1 cellular context compared by ENCODE assay signal in the genomic region with DNA sequence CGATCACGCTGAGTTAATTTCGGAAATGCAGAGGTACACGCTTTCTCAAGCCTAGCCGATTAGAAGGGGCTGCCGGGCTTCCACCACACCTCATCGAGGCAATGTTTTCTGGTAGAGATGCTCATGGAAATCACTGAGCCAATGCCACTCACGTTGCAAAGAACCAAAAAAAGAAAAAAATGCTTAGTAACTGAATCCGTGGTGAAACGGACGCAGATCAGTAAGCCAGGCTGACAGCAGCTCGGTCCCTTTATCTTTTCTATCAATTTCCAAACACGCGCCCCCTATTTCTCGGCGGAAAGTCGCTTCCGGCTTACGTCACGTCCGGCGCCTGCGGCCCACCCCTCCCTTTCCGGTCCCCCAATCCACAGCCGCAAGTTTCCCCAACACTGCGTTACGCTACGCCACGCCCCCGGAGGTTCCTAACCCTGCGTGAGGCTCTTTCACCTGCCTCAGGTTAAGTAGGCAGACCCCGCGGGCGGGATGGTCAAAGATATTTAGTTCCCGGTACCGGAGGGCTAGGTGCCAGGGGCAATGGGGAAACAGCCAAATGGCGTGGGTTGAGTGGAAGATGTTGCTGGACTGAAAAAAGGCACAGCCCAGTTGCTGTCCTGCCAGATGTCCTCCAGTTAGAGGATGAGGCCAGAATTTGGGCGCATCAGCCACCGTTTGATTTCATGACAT.
A peak's percentile ranks its signal among the peaks of the same experiment; 100 is the strongest.
TF ChIP-seq lines count a peak whose summit lies in the region.

A gene with protein sequence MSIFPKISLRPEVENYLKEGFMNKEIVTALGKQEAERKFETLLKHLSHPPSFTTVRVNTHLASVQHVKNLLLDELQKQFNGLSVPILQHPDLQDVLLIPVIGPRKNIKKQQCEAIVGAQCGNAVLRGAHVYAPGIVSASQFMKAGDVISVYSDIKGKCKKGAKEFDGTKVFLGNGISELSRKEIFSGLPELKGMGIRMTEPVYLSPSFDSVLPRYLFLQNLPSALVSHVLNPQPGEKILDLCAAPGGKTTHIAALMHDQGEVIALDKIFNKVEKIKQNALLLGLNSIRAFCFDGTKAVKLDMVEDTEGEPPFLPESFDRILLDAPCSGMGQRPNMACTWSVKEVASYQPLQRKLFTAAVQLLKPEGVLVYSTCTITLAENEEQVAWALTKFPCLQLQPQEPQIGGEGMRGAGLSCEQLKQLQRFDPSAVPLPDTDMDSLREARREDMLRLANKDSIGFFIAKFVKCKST (minus strand): TSS at position 264 of the 684 bp plus-strand sequence. CDS start 384 bp downstream, outside the sequence.

TF ChIP-seq in K562, 482 proteins besides CTCF, POLR2A, EP300 and RAD21 (continued from another document and continues in another):
- TF ChIP-seq, protein P1, sequence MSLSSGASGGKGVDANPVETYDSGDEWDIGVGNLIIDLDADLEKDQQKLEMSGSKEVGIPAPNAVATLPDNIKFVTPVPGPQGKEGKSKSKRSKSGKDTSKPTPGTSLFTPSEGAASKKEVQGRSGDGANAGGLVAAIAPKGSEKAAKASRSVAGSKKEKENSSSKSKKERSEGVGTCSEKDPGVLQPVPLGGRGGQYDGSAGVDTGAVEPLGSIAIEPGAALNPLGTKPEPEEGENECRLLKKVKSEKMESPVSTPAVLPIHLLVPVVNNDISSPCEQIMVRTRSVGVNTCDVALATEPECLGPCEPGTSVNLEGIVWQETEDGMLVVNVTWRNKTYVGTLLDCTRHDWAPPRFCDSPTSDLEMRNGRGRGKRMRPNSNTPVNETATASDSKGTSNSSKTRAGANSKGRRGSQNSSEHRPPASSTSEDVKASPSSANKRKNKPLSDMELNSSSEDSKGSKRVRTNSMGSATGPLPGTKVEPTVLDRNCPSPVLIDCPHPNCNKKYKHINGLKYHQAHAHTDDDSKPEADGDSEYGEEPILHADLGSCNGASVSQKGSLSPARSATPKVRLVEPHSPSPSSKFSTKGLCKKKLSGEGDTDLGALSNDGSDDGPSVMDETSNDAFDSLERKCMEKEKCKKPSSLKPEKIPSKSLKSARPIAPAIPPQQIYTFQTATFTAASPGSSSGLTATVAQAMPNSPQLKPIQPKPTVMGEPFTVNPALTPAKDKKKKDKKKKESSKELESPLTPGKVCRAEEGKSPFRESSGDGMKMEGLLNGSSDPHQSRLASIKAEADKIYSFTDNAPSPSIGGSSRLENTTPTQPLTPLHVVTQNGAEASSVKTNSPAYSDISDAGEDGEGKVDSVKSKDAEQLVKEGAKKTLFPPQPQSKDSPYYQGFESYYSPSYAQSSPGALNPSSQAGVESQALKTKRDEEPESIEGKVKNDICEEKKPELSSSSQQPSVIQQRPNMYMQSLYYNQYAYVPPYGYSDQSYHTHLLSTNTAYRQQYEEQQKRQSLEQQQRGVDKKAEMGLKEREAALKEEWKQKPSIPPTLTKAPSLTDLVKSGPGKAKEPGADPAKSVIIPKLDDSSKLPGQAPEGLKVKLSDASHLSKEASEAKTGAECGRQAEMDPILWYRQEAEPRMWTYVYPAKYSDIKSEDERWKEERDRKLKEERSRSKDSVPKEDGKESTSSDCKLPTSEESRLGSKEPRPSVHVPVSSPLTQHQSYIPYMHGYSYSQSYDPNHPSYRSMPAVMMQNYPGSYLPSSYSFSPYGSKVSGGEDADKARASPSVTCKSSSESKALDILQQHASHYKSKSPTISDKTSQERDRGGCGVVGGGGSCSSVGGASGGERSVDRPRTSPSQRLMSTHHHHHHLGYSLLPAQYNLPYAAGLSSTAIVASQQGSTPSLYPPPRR (CRISPR knock-in tag; IDR thresholded peaks at IDR 0.05; ENCODE audit: borderline replicate concordance) = no peak
- TF ChIP-seq, protein P2, sequence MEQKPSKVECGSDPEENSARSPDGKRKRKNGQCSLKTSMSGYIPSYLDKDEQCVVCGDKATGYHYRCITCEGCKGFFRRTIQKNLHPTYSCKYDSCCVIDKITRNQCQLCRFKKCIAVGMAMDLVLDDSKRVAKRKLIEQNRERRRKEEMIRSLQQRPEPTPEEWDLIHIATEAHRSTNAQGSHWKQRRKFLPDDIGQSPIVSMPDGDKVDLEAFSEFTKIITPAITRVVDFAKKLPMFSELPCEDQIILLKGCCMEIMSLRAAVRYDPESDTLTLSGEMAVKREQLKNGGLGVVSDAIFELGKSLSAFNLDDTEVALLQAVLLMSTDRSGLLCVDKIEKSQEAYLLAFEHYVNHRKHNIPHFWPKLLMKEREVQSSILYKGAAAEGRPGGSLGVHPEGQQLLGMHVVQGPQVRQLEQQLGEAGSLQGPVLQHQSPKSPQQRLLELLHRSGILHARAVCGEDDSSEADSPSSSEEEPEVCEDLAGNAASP (IDR thresholded peaks at IDR 0.05) = no peak
- TF ChIP-seq, protein P3, sequence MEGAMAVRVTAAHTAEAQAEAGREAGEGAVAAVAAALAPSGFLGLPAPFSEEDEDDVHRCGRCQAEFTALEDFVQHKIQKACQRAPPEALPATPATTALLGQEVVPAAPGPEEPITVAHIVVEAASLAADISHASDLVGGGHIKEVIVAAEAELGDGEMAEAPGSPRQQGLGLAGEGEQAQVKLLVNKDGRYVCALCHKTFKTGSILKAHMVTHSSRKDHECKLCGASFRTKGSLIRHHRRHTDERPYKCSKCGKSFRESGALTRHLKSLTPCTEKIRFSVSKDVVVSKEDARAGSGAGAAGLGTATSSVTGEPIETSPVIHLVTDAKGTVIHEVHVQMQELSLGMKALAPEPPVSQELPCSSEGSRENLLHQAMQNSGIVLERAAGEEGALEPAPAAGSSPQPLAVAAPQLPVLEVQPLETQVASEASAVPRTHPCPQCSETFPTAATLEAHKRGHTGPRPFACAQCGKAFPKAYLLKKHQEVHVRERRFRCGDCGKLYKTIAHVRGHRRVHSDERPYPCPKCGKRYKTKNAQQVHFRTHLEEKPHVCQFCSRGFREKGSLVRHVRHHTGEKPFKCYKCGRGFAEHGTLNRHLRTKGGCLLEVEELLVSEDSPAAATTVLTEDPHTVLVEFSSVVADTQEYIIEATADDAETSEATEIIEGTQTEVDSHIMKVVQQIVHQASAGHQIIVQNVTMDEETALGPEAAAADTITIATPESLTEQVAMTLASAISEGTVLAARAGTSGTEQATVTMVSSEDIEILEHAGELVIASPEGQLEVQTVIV (CRISPR knock-in tag; IDR thresholded peaks at IDR 0.05; ENCODE audit: borderline replicate concordance) = no peak
- TF ChIP-seq ZNF431 (CRISPR knock-in tag; IDR thresholded peaks at IDR 0.05) (no peak), POLR3G (IDR thresholded peaks at IDR 0.05; ENCODE audit: extremely low read depth, insufficient read length, insufficient replicate concordance) (no peak), ZNF239 (CRISPR knock-in tag; IDR thresholded peaks at IDR 0.05) (no peak), MYC (IDR thresholded peaks at IDR 0.05; ENCODE audit: low read depth, low read length) (peak; percentile 97), MYC (CRISPR knock-in tag; IDR thresholded peaks at IDR 0.05; ENCODE audit: borderline replicate concordance, low read depth) (no peak), IFI16 (CRISPR knock-in tag; IDR thresholded peaks at IDR 0.05) (no peak), HDAC3 (IDR thresholded peaks at IDR 0.05; ENCODE audit: borderline replicate concordance, partially characterized antibody) (no peak), HMGN3 (IDR thresholded peaks at IDR 0.05; ENCODE audit: borderline replicate concordance, extremely low read depth, insufficient read length, low read depth, low read length) (peak; percentile 68), NCOA2 (IDR thresholded peaks at IDR 0.05; ENCODE audit: partially characterized antibody in 2 of 2) (no peak), ZNF174 (CRISPR knock-in tag; IDR thresholded peaks at IDR 0.05) (no peak), MCM7 (IDR thresholded peaks at IDR 0.05) (no peak), MCM5 (IDR thresholded peaks at IDR 0.05; ENCODE audit: low read depth) (no peak), ETV6 (IDR thresholded peaks at IDR 0.05; ENCODE audit: borderline replicate concordance in 1 of 2, low read depth in 2 of 2, low read length in 1 of 2) (no peak), ETV6 (CRISPR knock-in tag; IDR thresholded peaks at IDR 0.05; ENCODE audit: borderline replicate concordance) (no peak), ZNF274 (IDR thresholded peaks at IDR 0.05; ENCODE audit: borderline replicate concordance, low read depth, low read length) (no peak)
- TF ChIP-seq, protein P4, sequence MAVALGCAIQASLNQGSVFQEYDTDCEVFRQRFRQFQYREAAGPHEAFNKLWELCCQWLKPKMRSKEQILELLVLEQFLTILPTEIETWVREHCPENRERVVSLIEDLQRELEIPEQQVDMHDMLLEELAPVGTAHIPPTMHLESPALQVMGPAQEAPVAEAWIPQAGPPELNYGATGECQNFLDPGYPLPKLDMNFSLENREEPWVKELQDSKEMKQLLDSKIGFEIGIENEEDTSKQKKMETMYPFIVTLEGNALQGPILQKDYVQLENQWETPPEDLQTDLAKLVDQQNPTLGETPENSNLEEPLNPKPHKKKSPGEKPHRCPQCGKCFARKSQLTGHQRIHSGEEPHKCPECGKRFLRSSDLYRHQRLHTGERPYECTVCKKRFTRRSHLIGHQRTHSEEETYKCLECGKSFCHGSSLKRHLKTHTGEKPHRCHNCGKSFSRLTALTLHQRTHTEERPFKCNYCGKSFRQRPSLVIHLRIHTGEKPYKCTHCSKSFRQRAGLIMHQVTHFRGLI (CRISPR knock-in tag; IDR thresholded peaks at IDR 0.05) = no peak
- TF ChIP-seq, protein P5, sequence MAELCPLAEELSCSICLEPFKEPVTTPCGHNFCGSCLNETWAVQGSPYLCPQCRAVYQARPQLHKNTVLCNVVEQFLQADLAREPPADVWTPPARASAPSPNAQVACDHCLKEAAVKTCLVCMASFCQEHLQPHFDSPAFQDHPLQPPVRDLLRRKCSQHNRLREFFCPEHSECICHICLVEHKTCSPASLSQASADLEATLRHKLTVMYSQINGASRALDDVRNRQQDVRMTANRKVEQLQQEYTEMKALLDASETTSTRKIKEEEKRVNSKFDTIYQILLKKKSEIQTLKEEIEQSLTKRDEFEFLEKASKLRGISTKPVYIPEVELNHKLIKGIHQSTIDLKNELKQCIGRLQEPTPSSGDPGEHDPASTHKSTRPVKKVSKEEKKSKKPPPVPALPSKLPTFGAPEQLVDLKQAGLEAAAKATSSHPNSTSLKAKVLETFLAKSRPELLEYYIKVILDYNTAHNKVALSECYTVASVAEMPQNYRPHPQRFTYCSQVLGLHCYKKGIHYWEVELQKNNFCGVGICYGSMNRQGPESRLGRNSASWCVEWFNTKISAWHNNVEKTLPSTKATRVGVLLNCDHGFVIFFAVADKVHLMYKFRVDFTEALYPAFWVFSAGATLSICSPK (IDR thresholded peaks at IDR 0.05; ENCODE audit: borderline replicate concordance) = no peak
- TF ChIP-seq, protein P6, sequence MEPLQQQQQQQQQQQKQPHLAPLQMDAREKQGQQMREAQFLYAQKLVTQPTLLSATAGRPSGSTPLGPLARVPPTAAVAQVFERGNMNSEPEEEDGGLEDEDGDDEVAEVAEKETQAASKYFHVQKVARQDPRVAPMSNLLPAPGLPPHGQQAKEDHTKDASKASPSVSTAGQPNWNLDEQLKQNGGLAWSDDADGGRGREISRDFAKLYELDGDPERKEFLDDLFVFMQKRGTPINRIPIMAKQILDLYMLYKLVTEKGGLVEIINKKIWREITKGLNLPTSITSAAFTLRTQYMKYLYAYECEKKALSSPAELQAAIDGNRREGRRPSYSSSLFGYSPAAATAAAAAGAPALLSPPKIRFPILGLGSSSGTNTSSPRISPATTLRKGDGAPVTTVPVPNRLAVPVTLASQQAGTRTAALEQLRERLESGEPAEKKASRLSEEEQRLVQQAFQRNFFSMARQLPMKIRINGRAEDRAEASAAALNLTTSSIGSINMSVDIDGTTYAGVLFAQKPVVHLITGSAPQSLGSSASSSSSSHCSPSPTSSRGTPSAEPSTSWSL (CRISPR knock-in tag; IDR thresholded peaks at IDR 0.05; ENCODE audit: borderline replicate concordance) = no peak
- TF ChIP-seq, protein P7, sequence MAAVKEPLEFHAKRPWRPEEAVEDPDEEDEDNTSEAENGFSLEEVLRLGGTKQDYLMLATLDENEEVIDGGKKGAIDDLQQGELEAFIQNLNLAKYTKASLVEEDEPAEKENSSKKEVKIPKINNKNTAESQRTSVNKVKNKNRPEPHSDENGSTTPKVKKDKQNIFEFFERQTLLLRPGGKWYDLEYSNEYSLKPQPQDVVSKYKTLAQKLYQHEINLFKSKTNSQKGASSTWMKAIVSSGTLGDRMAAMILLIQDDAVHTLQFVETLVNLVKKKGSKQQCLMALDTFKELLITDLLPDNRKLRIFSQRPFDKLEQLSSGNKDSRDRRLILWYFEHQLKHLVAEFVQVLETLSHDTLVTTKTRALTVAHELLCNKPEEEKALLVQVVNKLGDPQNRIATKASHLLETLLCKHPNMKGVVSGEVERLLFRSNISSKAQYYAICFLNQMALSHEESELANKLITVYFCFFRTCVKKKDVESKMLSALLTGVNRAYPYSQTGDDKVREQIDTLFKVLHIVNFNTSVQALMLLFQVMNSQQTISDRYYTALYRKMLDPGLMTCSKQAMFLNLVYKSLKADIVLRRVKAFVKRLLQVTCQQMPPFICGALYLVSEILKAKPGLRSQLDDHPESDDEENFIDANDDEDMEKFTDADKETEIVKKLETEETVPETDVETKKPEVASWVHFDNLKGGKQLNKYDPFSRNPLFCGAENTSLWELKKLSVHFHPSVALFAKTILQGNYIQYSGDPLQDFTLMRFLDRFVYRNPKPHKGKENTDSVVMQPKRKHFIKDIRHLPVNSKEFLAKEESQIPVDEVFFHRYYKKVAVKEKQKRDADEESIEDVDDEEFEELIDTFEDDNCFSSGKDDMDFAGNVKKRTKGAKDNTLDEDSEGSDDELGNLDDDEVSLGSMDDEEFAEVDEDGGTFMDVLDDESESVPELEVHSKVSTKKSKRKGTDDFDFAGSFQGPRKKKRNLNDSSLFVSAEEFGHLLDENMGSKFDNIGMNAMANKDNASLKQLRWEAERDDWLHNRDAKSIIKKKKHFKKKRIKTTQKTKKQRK (IDR thresholded peaks at IDR 0.05; ENCODE audit: borderline replicate concordance, low read depth, low read length) = no peak
- TF ChIP-seq, protein P8, sequence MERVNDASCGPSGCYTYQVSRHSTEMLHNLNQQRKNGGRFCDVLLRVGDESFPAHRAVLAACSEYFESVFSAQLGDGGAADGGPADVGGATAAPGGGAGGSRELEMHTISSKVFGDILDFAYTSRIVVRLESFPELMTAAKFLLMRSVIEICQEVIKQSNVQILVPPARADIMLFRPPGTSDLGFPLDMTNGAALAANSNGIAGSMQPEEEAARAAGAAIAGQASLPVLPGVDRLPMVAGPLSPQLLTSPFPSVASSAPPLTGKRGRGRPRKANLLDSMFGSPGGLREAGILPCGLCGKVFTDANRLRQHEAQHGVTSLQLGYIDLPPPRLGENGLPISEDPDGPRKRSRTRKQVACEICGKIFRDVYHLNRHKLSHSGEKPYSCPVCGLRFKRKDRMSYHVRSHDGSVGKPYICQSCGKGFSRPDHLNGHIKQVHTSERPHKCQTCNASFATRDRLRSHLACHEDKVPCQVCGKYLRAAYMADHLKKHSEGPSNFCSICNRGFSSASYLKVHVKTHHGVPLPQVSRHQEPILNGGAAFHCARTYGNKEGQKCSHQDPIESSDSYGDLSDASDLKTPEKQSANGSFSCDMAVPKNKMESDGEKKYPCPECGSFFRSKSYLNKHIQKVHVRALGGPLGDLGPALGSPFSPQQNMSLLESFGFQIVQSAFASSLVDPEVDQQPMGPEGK (CRISPR knock-in tag; IDR thresholded peaks at IDR 0.05; ENCODE audit: borderline replicate concordance) = no peak
- TF ChIP-seq, protein P9, sequence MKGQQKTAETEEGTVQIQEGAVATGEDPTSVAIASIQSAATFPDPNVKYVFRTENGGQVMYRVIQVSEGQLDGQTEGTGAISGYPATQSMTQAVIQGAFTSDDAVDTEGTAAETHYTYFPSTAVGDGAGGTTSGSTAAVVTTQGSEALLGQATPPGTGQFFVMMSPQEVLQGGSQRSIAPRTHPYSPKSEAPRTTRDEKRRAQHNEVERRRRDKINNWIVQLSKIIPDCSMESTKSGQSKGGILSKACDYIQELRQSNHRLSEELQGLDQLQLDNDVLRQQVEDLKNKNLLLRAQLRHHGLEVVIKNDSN (CRISPR knock-in tag; IDR thresholded peaks at IDR 0.05) = no peak
- TF ChIP-seq, protein P10, sequence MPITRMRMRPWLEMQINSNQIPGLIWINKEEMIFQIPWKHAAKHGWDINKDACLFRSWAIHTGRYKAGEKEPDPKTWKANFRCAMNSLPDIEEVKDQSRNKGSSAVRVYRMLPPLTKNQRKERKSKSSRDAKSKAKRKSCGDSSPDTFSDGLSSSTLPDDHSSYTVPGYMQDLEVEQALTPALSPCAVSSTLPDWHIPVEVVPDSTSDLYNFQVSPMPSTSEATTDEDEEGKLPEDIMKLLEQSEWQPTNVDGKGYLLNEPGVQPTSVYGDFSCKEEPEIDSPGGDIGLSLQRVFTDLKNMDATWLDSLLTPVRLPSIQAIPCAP (CRISPR knock-in tag; IDR thresholded peaks at IDR 0.05; ENCODE audit: borderline replicate concordance) = no peak
